Comparison of ENCODE assay signal across 8 cellular contexts in genomic region chr9:124011460-124012301, GRCh38. TPM values are rescaled to one million over a fixed set of nuclear protein-coding genes. Genes with fewer than 3 reads are reported as not detected.
DNase-seq lines count a peak whose midpoint lies in the region; ATAC-seq and TF ChIP-seq lines count a peak whose summit lies in the region.

LHX2 (plus strand) TSS chr9:124011768; CDS start chr9:124012349, 581 bp downstream.

- no peak for TF ChIP-seq CTCF in HFF-Myc (IDR thresholded peaks at IDR 0.05; ENCODE audit: low read depth, low read length, missing control alignments)
- TF ChIP-seq CTCF in brain (conservative IDR thresholded peaks at IDR 0.05) = no peak
- TF ChIP-seq CTCF in spleen (IDR thresholded peaks at IDR 0.05 in 8 of 11, conservative IDR thresholded peaks at IDR 0.05 in 3 of 11) = no peak

- no peak for TF ChIP-seq POLR2A in spleen (IDR thresholded peaks at IDR 0.05)

- intact Hi-C loops in spleen (cut with DNase I; ENCODE audit: low total_unique reads) = no loop called here

- H3K4me1 Mint-ChIP-seq in brain = peaks cover 46% of the 10 kb centered on the region

- WGBS in spleen, 5 donors = 1 to 3% (median 2%) methylated on average over 38 to 95 of the region's 95 CpGs

- H3K4me3 Mint-ChIP-seq in brain = peak within 1 kb of the TSS; percentile 73 to 96 (median 86)

- peaks cover 0 to 11% (median 0%) of the 10 kb centered on the region in 5 experiments for H3K9me3 Mint-ChIP-seq in brain

- ATAC-seq in GM19455 (IDR thresholded peaks at IDR 0.05; ENCODE audit: unreplicated experiment) (no peak), HG03457 (IDR thresholded peaks at IDR 0.05; ENCODE audit: unreplicated experiment) (no peak)

- H3K27me3 ChIP-seq in spleen (replicated peaks in 1 of 7) = peaks cover 15 to 100% (median 100%) of the 10 kb centered on the region in 7 donors

- H3K9me3 ChIP-seq in spleen = no peaks in the 10 kb centered on the region

- peak within 1 kb of the TSS; percentile 34 for H3K4me3 ChIP-seq in HFF-Myc (replicated peaks; ENCODE audit: low read depth, low read length)
- H3K4me3 ChIP-seq in spleen = peak within 1 kb of the TSS; percentile 10 to 67 (median 37)

- H3K27ac ChIP-seq in spleen = no peak within 1 kb of the TSS

- H3K27me3 Mint-ChIP-seq in brain = peaks cover 88% of the 10 kb centered on the region

- DNase-seq in DMS 273 treated with DMSO at 0.1 percent for 48 hours (lab: John Stamatoyannopoulos, UW) (peak; percentile 86), HFF-Myc (ENCODE audit: extremely low read depth, low read depth) (peak; percentile 41), NCI-H510A treated with DMSO at 0.1 percent for 48 hours (lab: John Stamatoyannopoulos, UW) (peak; percentile 97), iPS-NIHi7 (ENCODE audit: extremely low spot score) (peak; percentile 84), spleen (peak; percentile 81)

- peak within 1 kb of the TSS in 4 of 5 experiments; percentile 42 to 97 (median 92) for H3K27ac Mint-ChIP-seq in brain

- no peaks in the 10 kb centered on the region for H3K36me3 Mint-ChIP-seq in brain

- no peaks in the 10 kb centered on the region for H3K36me3 ChIP-seq in spleen

- H3K4me1 ChIP-seq in spleen = peaks cover 35 to 94% (median 68%) of the 10 kb centered on the region in 6 donors

RNA-seq across cellular contexts. Expression of gene LHX2, which starts in this region (rescaled TPM):
- polyA plus RNA-seq in brain (ENCODE audit: insufficient read depth, low read depth, low replicate concordance) = 283 TPM
- under 1 TPM in 2 of 7 donors, not detected in 5; 0.27 to 0.28 TPM for total RNA-seq in spleen
- polyA plus RNA-seq in spleen = under 1 TPM; 0.20 to 0.35 (median 0.30) TPM

Comparison
In these comparisons a context has a peak if more than half of its experiments do, and no peak if none do; other contexts are left out.
1. RNA of gene LHX2 (polyA plus RNA-seq): 283 TPM in brain (single experiment); 0.20 to 0.35 TPM in spleen; every median in the first group is over 100 times any median in the second.
2. Peak in DNase-seq and H3K4me3 ChIP-seq in spleen; RNA of the gene not detected or under 1 TPM.
3. DNase-seq: peak in every context shown above with its lines; median percentile 97 in NCI-H510A treated with DMSO at 0.1 percent for 48 hours; 86 in DMS 273 treated with DMSO at 0.1 percent for 48 hours; 84 in iPS-NIHi7; 81 in spleen; 41 in HFF-Myc.